Comparison of ENCODE assay signal across 34 cellular contexts in the genomic region with DNA sequence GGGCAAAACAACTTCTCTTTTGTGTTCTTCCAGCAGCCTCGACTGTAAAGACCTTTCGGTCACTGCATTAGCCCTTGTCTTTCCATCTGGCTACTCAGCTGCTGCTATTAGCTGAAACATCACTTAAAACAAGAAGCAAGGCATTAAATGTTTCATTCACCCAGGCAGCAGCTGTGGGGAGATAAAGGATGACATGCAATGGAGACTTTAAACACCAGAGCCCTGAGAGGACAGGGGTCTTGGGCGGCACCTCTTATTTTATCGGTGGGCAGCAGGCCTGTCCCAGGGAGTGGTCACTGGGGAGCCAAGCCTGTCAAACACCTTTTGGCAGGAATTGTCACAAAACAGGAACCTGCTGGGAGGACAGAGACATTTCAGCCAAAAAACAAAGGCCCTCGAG.
DNase-seq lines count a peak whose midpoint lies in the region; ATAC-seq and TF ChIP-seq lines count a peak whose summit lies in the region.
"Had no signal": no experiment of that assay in that cellular context is flagged by ENCODE, and none has a peak within 500 bp of the region (broad histone marks: within the 10 kb centered on the region; RNA-seq: fewer than 3 reads in every experiment).

No MANE protein-coding gene starts in this region.

- peak overlapping the region in 8 of 10 donors; percentile 1 to 68 (median 48) for H3K27ac ChIP-seq in heart right ventricle
- H3K27ac ChIP-seq in thoracic aorta: peak overlapping the region; percentile 37 to 59
- H3K27ac ChIP-seq in aorta (ENCODE audit: low read depth in 1 of 2, low read length in 2 of 2): peak overlapping the region in 1 of 2 donors; percentile 6
- H3K27ac ChIP-seq: ovary, Peyer's patch, right lobe of liver, WERI-Rb-1 had no signal

- intact Hi-C loops in heart right ventricle (cut with DNase I): loop anchor here in 2 of 10 donors (5.0 to 10.0 kb wide), 2 partner anchors 68 to 86 kb away; no protein-coding TSS in a partner anchor
- intact Hi-C loops in left ventricle myocardium superior (cut with micrococcal nuclease): no loop called here
- intact Hi-C loops in aorta (cut with DNase I): no loop called here

- DNase-seq in heart right ventricle (no peak), left ventricle myocardium superior (no peak), cerebellum (ENCODE audit: low spot score) (peak; percentile 5), pons (ENCODE audit: low spot score) (peak; percentile 19), thoracic aorta (ENCODE audit: low spot score) (no peak), aorta (no peak), SW480 (ENCODE audit: low spot score) (no peak)
- DNase-seq: activated CD4-positive, alpha-beta T cell treated with anti-CD3 and anti-CD28 coated beads for 48 hours; activated effector memory CD4-positive, alpha-beta T cell treated with Interleukin-2 at 50 U/mL for 16 hours; activated T-cell treated with anti-CD3 and anti-CD28 coated beads, Interleukin-2, amount 50 U/mL, for 1 hour; BE2C; caudate nucleus; dermis blood vessel endothelial cell; DMS 273 treated with DMSO at 0.1 percent for 48 hours; EL; KBM-7; mucosa of descending colon; natural killer cell; NCI-H1417 treated with DMSO at 0.1 percent for 48 hours; NCI-H2029 treated with DMSO at 0.1 percent for 48 hours; NCI-H226; NCI-H526 treated with DMSO at 0.1 percent for 48 hours; ovary; Peyer's patch; right lobe of liver; SHP77 treated with DMSO at 0.1 percent for 48 hours; stimulated activated CD4-positive, alpha-beta T cell treated with anti-CD3 and anti-CD28 coated beads, Interleukin-4, amount 100 ng/mL, for 1 hour; T1000; upper lobe of left lung; WERI-Rb-1 had no signal

- 58 to 68% methylated on average over 5 of the region's 5 CpGs for WGBS in heart right ventricle, 2 donors
- 74% methylated on average over 5 of the region's 5 CpGs for WGBS in aorta, 2 donors

- TF ChIP-seq CTCF in heart right ventricle (IDR thresholded peaks at IDR 0.05): no peak
- no peak for TF ChIP-seq CTCF in thoracic aorta (IDR thresholded peaks at IDR 0.05)

- H3K27me3 ChIP-seq in heart right ventricle: no peaks in the 10 kb centered on the region
- H3K27me3 ChIP-seq in thoracic aorta (replicated peaks; ENCODE audit: insufficient read depth): no peaks in the 10 kb centered on the region
- no peaks in the 10 kb centered on the region for H3K27me3 ChIP-seq in aorta (ENCODE audit: control insufficient read depth in 1 of 2, insufficient read depth in 2 of 2, low read length in 1 of 2)
- H3K27me3 ChIP-seq: BE2C, MG63, ovary, Peyer's patch, right lobe of liver, upper lobe of left lung had no signal

- H3K4me3 ChIP-seq in heart right ventricle: no peak overlapping the region
- H3K4me3 ChIP-seq in thoracic aorta: no peak overlapping the region
- H3K4me3 ChIP-seq in aorta (ENCODE audit: low read length in 2 of 2): no peak overlapping the region
- H3K4me3 ChIP-seq: GM23338, MG63, mucosa of descending colon, ovary, Peyer's patch, right lobe of liver, upper lobe of left lung had no signal

- no peaks in the 10 kb centered on the region for H3K36me3 ChIP-seq in heart right ventricle
- no peaks in the 10 kb centered on the region for H3K36me3 ChIP-seq in thoracic aorta
- H3K36me3 ChIP-seq in aorta (ENCODE audit: control insufficient read depth in 1 of 2, insufficient read depth in 2 of 2, low read length in 1 of 2): peaks cover 0 to 2% of the 10 kb centered on the region in 2 donors
- H3K36me3 ChIP-seq: BE2C, MG63, ovary, Peyer's patch, right lobe of liver, upper lobe of left lung, WERI-Rb-1 had no signal

- H3K4me1 ChIP-seq in heart right ventricle: peaks cover 6 to 50% (median 32%) of the 10 kb centered on the region in 9 donors
- peaks cover 6 to 15% of the 10 kb centered on the region in 2 donors for H3K4me1 ChIP-seq in thoracic aorta (ENCODE audit: control insufficient read depth in 1 of 2, low read depth in 2 of 2)
- no peaks in the 10 kb centered on the region for H3K4me1 ChIP-seq in aorta (ENCODE audit: control insufficient read depth in 1 of 2, insufficient read depth in 2 of 2, low read length in 2 of 2)
- H3K4me1 ChIP-seq: BE2C, Peyer's patch, right lobe of liver had no signal

- ATAC-seq in heart right ventricle (no peak), left ventricle myocardium superior (no peak), thoracic aorta (ENCODE audit: insufficient number of reproducible peaks, low FRiP score, low read depth) (no peak), HG03342 (IDR thresholded peaks at IDR 0.05; ENCODE audit: unreplicated experiment) (no peak), aorta (ENCODE audit: low FRiP score) (no peak)
- ATAC-seq: esophagus mucosa, GM23338, mucosa of descending colon, natural killer cell, right lobe of liver had no signal

- H3K9me3 ChIP-seq in heart right ventricle (peaks cover 0 to 14% (median 5%) of the 10 kb centered on the region in 11 donors), thoracic aorta (no peaks in the 10 kb centered on the region), aorta (ENCODE audit: control insufficient read depth, low read length) (peaks cover 2% of the 10 kb centered on the region)
- H3K9me3 ChIP-seq: BE2C, MG63, mucosa of descending colon, ovary, Peyer's patch, right lobe of liver had no signal

Comparison
In these comparisons a context has a peak if more than half of its experiments do, and no peak if none do; other contexts are left out.
1. DNase-seq: peak in cerebellum (single experiment) and pons (single experiment); none in heart right ventricle (0 of 2), left ventricle myocardium superior (single experiment), thoracic aorta (single experiment), aorta (0 of 2) and SW480 (single experiment).